Comparison of ENCODE assay signal across 1 cellular context in the genomic region with DNA sequence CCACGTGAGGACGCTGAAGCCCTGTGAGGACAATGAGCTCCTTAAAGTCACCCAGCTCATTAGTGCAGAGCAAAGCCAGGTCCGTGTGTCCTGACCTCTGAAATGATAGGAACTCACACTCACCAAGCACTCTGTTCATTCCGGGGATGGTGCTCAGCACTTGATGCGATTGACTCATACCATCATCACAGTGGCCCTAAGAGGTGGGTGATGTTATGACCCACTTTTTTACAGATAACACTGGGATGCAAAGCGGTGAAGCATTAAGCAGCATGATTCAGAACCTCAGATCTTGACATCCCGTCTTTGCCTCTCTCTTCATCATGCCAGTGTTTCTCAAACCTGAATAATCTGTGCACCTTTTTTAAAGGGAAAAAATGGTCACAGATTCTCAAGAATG.
TF ChIP-seq lines count a peak whose summit lies in the region.

No MANE protein-coding gene starts in this region.

TF ChIP-seq in IMR-90, 13 proteins besides CTCF, POLR2A, EP300 and RAD21 (continued from another document):
- no peak for TF ChIP-seq RFX5 (IDR thresholded peaks at IDR 0.05; ENCODE audit: low read depth, low read length)
- no peak for TF ChIP-seq MAFK (IDR thresholded peaks at IDR 0.05; ENCODE audit: low read depth, low read length)
- TF ChIP-seq, protein P1, sequence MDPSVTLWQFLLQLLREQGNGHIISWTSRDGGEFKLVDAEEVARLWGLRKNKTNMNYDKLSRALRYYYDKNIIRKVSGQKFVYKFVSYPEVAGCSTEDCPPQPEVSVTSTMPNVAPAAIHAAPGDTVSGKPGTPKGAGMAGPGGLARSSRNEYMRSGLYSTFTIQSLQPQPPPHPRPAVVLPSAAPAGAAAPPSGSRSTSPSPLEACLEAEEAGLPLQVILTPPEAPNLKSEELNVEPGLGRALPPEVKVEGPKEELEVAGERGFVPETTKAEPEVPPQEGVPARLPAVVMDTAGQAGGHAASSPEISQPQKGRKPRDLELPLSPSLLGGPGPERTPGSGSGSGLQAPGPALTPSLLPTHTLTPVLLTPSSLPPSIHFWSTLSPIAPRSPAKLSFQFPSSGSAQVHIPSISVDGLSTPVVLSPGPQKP (IDR thresholded peaks at IDR 0.05; ENCODE audit: borderline replicate concordance, low read depth, low read length): no peak
- no peak for TF ChIP-seq SMC3 (IDR thresholded peaks at IDR 0.05; ENCODE audit: low read depth, low read length)
- TF ChIP-seq, protein P2, sequence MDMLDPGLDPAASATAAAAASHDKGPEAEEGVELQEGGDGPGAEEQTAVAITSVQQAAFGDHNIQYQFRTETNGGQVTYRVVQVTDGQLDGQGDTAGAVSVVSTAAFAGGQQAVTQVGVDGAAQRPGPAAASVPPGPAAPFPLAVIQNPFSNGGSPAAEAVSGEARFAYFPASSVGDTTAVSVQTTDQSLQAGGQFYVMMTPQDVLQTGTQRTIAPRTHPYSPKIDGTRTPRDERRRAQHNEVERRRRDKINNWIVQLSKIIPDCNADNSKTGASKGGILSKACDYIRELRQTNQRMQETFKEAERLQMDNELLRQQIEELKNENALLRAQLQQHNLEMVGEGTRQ (IDR thresholded peaks at IDR 0.05; ENCODE audit: low read depth, low read length): no peak
- TF ChIP-seq BHLHE40 (IDR thresholded peaks at IDR 0.05; ENCODE audit: low read depth, low read length): peak; percentile 44; the same call in 1 of the 2 replicates
- TF ChIP-seq CEBPB (IDR thresholded peaks at IDR 0.05; ENCODE audit: low read depth, low read length): no peak
- no peak for TF ChIP-seq MXI1 (IDR thresholded peaks at IDR 0.05; ENCODE audit: borderline replicate concordance, low read depth, low read length)
